In genomic region chrX:123731987-123732678, GRCh38 we compare ENCODE assay signal across 8 cellular contexts. TPM values are rescaled to one million over a fixed set of nuclear protein-coding genes. Genes with fewer than 3 reads are reported as not detected.
A peak's percentile ranks its signal among the peaks of the same experiment; 100 is the strongest.
DNase-seq lines count a peak whose midpoint lies in the region; ATAC-seq and TF ChIP-seq lines count a peak whose summit lies in the region.

No MANE protein-coding gene starts in this region.

- TF ChIP-seq CTCF in dorsolateral prefrontal cortex (IDR thresholded peaks at IDR 0.05 in 54 of 56, conservative IDR thresholded peaks at IDR 0.05 in 2 of 56; ENCODE audit: low read depth in 1 of 56, partially characterized antibody in 56 of 56) (no peak), upper lobe of left lung (IDR thresholded peaks at IDR 0.05) (no peak)

- peaks cover 8% of the 10 kb centered on the region for H3K4me1 ChIP-seq in SJSA1 (replicated peaks)
- H3K4me1 ChIP-seq in mesenchymal stem cell (ENCODE audit: control insufficient read depth, insufficient read depth, low read depth, low read length) = peaks cover 1% of the 10 kb centered on the region
- H3K4me1 ChIP-seq in upper lobe of left lung = peaks cover 0 to 10% (median 8%) of the 10 kb centered on the region in 4 donors

- peak overlapping the region; percentile 90 to 91 for H3K18ac ChIP-seq in mesenchymal stem cell (ENCODE audit: low read depth in 1 of 2, low read length in 2 of 2)

- no peak overlapping the region for H4K91ac ChIP-seq in mesenchymal stem cell (ENCODE audit: low read length)

- H2BK15ac ChIP-seq in mesenchymal stem cell (ENCODE audit: low read depth, poor library complexity, severe bottlenecking) = no peak overlapping the region

- H3K36me3 ChIP-seq in SJSA1 (peaks cover 4% of the 10 kb centered on the region; the same call in 1 of the 2 replicates), mesenchymal stem cell (ENCODE audit: control insufficient read depth in 1 of 2, insufficient read depth in 2 of 2, low read depth in 1 of 2, low read length in 2 of 2) (peaks cover 0 to 4% of the 10 kb centered on the region in 2 experiments), upper lobe of left lung (no peaks in the 10 kb centered on the region)

- H3K9ac ChIP-seq in mesenchymal stem cell (ENCODE audit: low read length) = peak overlapping the region; percentile 95

- H3K9me3 ChIP-seq in SJSA1 (replicated peaks) (no peaks in the 10 kb centered on the region), mesenchymal stem cell (ENCODE audit: control insufficient read depth, low read length) (no peaks in the 10 kb centered on the region), upper lobe of left lung (no peaks in the 10 kb centered on the region)

- H2AK5ac ChIP-seq in mesenchymal stem cell (ENCODE audit: low read length, severe bottlenecking) = no peak overlapping the region

- no peak overlapping the region for H3K23ac ChIP-seq in mesenchymal stem cell (ENCODE audit: low read length in 2 of 2)

- H3K4me3 ChIP-seq in SJSA1 = peak overlapping the region; percentile 84
- H3K4me3 ChIP-seq in dorsolateral prefrontal cortex = peak overlapping the region; percentile 47 to 87 (median 71)
- peak overlapping the region; percentile 89 to 90 for H3K4me3 ChIP-seq in mesenchymal stem cell (ENCODE audit: insufficient read depth in 1 of 2, low read depth in 1 of 2, low read length in 2 of 2)
- H3K4me3 ChIP-seq in upper lobe of left lung = peak overlapping the region; percentile 55 to 85 (median 70)

- peak overlapping the region; percentile 71 for H2AFZ ChIP-seq in mesenchymal stem cell (ENCODE audit: low read depth, low read length)

- WGBS in mesenchymal stem cell = under 1% methylated on average over 31 of the region's 43 CpGs
- 1 to 23% methylated on average over 26 to 43 of the region's 43 CpGs for WGBS in upper lobe of left lung, 2 donors

- no peak for TF ChIP-seq EP300 in upper lobe of left lung (IDR thresholded peaks at IDR 0.05)

- peak overlapping the region; percentile 82 for H3K4me2 ChIP-seq in mesenchymal stem cell (ENCODE audit: low read length, poor library complexity, severe bottlenecking)

- peak overlapping the region; percentile 68 for H2BK120ac ChIP-seq in mesenchymal stem cell (ENCODE audit: low read depth, low read length)

- no peak for TF ChIP-seq POLR2A in upper lobe of left lung (IDR thresholded peaks at IDR 0.05)

- H3K27me3 ChIP-seq in SJSA1 (replicated peaks) (no peaks in the 10 kb centered on the region), dorsolateral prefrontal cortex (peaks cover 0 to 7% (median 0%) of the 10 kb centered on the region in 45 donors), mesenchymal stem cell (ENCODE audit: control insufficient read depth in 1 of 2, insufficient read depth in 1 of 2, low read length in 2 of 2) (no peaks in the 10 kb centered on the region), upper lobe of left lung (no peaks in the 10 kb centered on the region)

- H3K14ac ChIP-seq in mesenchymal stem cell (ENCODE audit: low read length in 2 of 2) = no peak overlapping the region

- H3K27ac ChIP-seq in SJSA1 = peak overlapping the region; percentile 66
- H3K27ac ChIP-seq in dorsolateral prefrontal cortex = peak overlapping the region in 46 of 59 donors; percentile 2 to 84 (median 70)
- peak overlapping the region; percentile 93 for H3K27ac ChIP-seq in mesenchymal stem cell (ENCODE audit: low read length, poor library complexity, severe bottlenecking)
- peak overlapping the region; percentile 81 to 91 (median 86) for H3K27ac ChIP-seq in upper lobe of left lung

- H3K4ac ChIP-seq in mesenchymal stem cell (ENCODE audit: low read depth in 1 of 2, low read length in 2 of 2) = peak overlapping the region in 1 of 2 experiments; percentile 75

- DNase-seq in activated CD4-positive, alpha-beta T cell treated with anti-CD3 and anti-CD28 coated beads for 48 hours = peak; percentile 8
- no peak for DNase-seq in activated CD4-positive, alpha-beta T cell treated with anti-CD3 and anti-CD28 coated beads, Interleukin-2, amount 50 U/mL, for 1 hour
- peak in 1 of 2 experiments; percentile 15 for DNase-seq in SJSA1 (ENCODE audit: low read depth in 1 of 2, low spot score in 2 of 2)
- DNase-seq in dorsolateral prefrontal cortex = no peak
- peak; percentile 47 for DNase-seq in mesenchymal stem cell
- DNase-seq in upper lobe of left lung = peak in 1 of 2 donors; percentile 77
- DNase-seq in retina = no peak

- ATAC-seq in HG02763 (IDR thresholded peaks at IDR 0.05; ENCODE audit: unreplicated experiment) (peak; percentile 9), upper lobe of left lung (ENCODE audit: low FRiP score in 2 of 2) (peak; percentile 69 to 71)

- no peak overlapping the region for H2BK12ac ChIP-seq in mesenchymal stem cell (ENCODE audit: low read length in 2 of 2)

- no peaks in the 10 kb centered on the region for H3K79me1 ChIP-seq in mesenchymal stem cell (replicated peaks; ENCODE audit: low read length, poor library complexity, severe bottlenecking)

- intact Hi-C loops in dorsolateral prefrontal cortex (cut with DNase I) = loop anchor here in 1 of 2 donors (5.0 kb wide), 1 partner anchor 35 kb away; no protein-coding TSS in a partner anchor

- peak overlapping the region; percentile 84 for H4K8ac ChIP-seq in mesenchymal stem cell (ENCODE audit: low read length)

- peak overlapping the region; percentile 19 for H2BK5ac ChIP-seq in mesenchymal stem cell (ENCODE audit: low read depth, low read length, poor library complexity, severe bottlenecking)

RNA-seq across cellular contexts. Expression of gene THOC2, which starts 0.7 kb away (rescaled TPM):
- total RNA-seq in SJSA1 (2014; rRNA removed; shearing (Covaris generic)) = 63.0 TPM in 2 replicates
- total RNA-seq in dorsolateral prefrontal cortex (10 to 100 TPM; 45.2 to 86.1 (median 59.5) TPM), upper lobe of left lung (100 to 1,000 TPM in 3 of 6 donors, 10 to 100 TPM in 3; 63.0 to 229 (median 103) TPM)
- polyA plus RNA-seq in mesenchymal stem cell (2013, experiment 1 of 2) = 53.5 TPM
- polyA plus RNA-seq in mesenchymal stem cell (2013, experiment 2 of 2) = 53.0 TPM

Comparison
In these comparisons a context has a peak if more than half of its experiments do, and no peak if none do; other contexts are left out.
1. DNase-seq: peak in activated CD4-positive, alpha-beta T cell treated with anti-CD3 and anti-CD28 coated beads for 48 hours (single experiment) and mesenchymal stem cell (single experiment); none in activated CD4-positive, alpha-beta T cell treated with anti-CD3 and anti-CD28 coated beads, Interleukin-2, amount 50 U/mL, for 1 hour (single experiment), dorsolateral prefrontal cortex (0 of 10) and retina (single experiment).
2. Peak in every context shown above with its lines, with median percentiles within 50 percentile points of each other: H3K27ac ChIP-seq and H3K4me3 ChIP-seq.